ENCODE assay signal across 2 cellular contexts in the genomic region with DNA sequence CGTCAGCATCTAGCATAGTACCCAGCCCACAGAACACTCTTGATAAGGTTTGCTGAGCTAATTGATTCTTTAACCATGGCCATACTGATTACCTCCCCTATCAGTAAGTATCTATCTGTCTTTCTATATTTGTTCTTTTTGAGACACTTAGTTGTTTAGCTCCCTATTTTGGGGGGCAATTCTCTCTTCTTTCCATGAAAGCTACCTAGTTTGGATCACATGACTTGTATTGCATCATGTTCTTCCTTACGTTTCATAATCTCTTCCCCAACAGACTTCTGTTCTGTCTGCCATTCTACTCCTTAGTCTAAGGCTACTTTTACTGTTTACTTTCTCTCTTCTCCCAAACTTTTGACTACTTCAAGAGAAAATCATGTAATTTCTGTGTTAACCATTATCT.
A peak's percentile ranks its signal among the peaks of the same experiment; 100 is the strongest.
TF ChIP-seq lines count a peak whose summit lies in the region.

No MANE protein-coding gene starts in this region.

TF ChIP-seq in GM23338, 12 proteins besides CTCF, POLR2A, EP300 and RAD21 (continued from another document):
- TF ChIP-seq ETS1 (IDR thresholded peaks at IDR 0.05) = no peak
- TF ChIP-seq NANOG (IDR thresholded peaks at IDR 0.05; ENCODE audit: borderline replicate concordance) = no peak
- TF ChIP-seq ZNF331 (CRISPR knock-in tag; IDR thresholded peaks at IDR 0.05; ENCODE audit: low read depth) = no peak
- no peak for TF ChIP-seq EZH2 (IDR thresholded peaks at IDR 0.05; ENCODE audit: low read depth, unreplicated experiment)
TF ChIP-seq in GM23338: peak in this region for 0.

TF ChIP-seq in WTC11, 78 proteins besides CTCF, POLR2A, EP300 and RAD21 (continued from another document):
- TF ChIP-seq GABPB1 (CRISPR knock-in tag; IDR thresholded peaks at IDR 0.05) = peak; percentile 37; the same call in 1 of the 2 replicates
- TF ChIP-seq, protein P1, sequence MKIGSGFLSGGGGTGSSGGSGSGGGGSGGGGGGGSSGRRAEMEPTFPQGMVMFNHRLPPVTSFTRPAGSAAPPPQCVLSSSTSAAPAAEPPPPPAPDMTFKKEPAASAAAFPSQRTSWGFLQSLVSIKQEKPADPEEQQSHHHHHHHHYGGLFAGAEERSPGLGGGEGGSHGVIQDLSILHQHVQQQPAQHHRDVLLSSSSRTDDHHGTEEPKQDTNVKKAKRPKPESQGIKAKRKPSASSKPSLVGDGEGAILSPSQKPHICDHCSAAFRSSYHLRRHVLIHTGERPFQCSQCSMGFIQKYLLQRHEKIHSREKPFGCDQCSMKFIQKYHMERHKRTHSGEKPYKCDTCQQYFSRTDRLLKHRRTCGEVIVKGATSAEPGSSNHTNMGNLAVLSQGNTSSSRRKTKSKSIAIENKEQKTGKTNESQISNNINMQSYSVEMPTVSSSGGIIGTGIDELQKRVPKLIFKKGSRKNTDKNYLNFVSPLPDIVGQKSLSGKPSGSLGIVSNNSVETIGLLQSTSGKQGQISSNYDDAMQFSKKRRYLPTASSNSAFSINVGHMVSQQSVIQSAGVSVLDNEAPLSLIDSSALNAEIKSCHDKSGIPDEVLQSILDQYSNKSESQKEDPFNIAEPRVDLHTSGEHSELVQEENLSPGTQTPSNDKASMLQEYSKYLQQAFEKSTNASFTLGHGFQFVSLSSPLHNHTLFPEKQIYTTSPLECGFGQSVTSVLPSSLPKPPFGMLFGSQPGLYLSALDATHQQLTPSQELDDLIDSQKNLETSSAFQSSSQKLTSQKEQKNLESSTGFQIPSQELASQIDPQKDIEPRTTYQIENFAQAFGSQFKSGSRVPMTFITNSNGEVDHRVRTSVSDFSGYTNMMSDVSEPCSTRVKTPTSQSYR (CRISPR knock-in tag; IDR thresholded peaks at IDR 0.05) = no peak
TF ChIP-seq in WTC11: peak in this region for 2.
